In genomic region chr7:130947792-130948580, GRCh38 we compare ENCODE assay signal across 1 cellular context.
TF ChIP-seq lines count a peak whose summit lies in the region.

No MANE protein-coding gene starts in this region.

TF ChIP-seq in HepG2, 621 proteins besides CTCF, POLR2A, EP300 and RAD21 (continued from another document and continues in another):
- TF ChIP-seq ZNF281 (CRISPR knock-in tag; IDR thresholded peaks at IDR 0.05; ENCODE audit: borderline replicate concordance) = peak; percentile 87; the same call in 1 of the 2 replicates
- TF ChIP-seq KDM1A (CRISPR knock-in tag; IDR thresholded peaks at IDR 0.05) = no peak
- no peak for TF ChIP-seq NCOA1 (CRISPR knock-in tag; IDR thresholded peaks at IDR 0.05)
- TF ChIP-seq KAT2B (IDR thresholded peaks at IDR 0.05; ENCODE audit: borderline replicate concordance, low read depth, low read length) = peak; percentile 81
- TF ChIP-seq ZNF530 (CRISPR knock-in tag; IDR thresholded peaks at IDR 0.05; ENCODE audit: low read depth) = no peak
- TF ChIP-seq GMEB1 (CRISPR knock-in tag; IDR thresholded peaks at IDR 0.05; ENCODE audit: borderline replicate concordance) = no peak
- TF ChIP-seq ZNF317 (CRISPR knock-in tag; IDR thresholded peaks at IDR 0.05) = 0 out of 2 replicates have a peak, but pooled peaks have one; percentile 36
- TF ChIP-seq TEF (CRISPR knock-in tag; IDR thresholded peaks at IDR 0.05) = no peak
- TF ChIP-seq AHDC1 (CRISPR knock-in tag; IDR thresholded peaks at IDR 0.05; ENCODE audit: borderline replicate concordance) = peak; percentile 69; the same call in 1 of the 2 replicates
- no peak for TF ChIP-seq PLRG1 (conservative IDR thresholded peaks at IDR 0.05)
- no peak for TF ChIP-seq ZNF609 (CRISPR knock-in tag; IDR thresholded peaks at IDR 0.05; ENCODE audit: borderline replicate concordance)
- TF ChIP-seq ZSCAN5A (CRISPR knock-in tag; IDR thresholded peaks at IDR 0.05; ENCODE audit: borderline replicate concordance) = no peak
- TF ChIP-seq TCF7 (IDR thresholded peaks at IDR 0.05; ENCODE audit: low read depth) = peak; percentile 73
- no peak for TF ChIP-seq ZNF350 (CRISPR knock-in tag; IDR thresholded peaks at IDR 0.05; ENCODE audit: borderline replicate concordance, low read depth)
- TF ChIP-seq GLI4 (CRISPR knock-in tag; IDR thresholded peaks at IDR 0.05; ENCODE audit: borderline replicate concordance) = no peak
- TF ChIP-seq SKI (IDR thresholded peaks at IDR 0.05; ENCODE audit: partially characterized antibody) = no peak
- no peak for TF ChIP-seq SIN3B (IDR thresholded peaks at IDR 0.05; ENCODE audit: low read length)
- no peak for TF ChIP-seq JARID2 (CRISPR knock-in tag; IDR thresholded peaks at IDR 0.05; ENCODE audit: insufficient replicate concordance)
- TF ChIP-seq ZMAT3 (CRISPR knock-in tag; conservative IDR thresholded peaks at IDR 0.05) = no peak
- TF ChIP-seq FOSL2 (CRISPR knock-in tag; IDR thresholded peaks at IDR 0.05) = peak; percentile 11; the same call in 1 of the 2 replicates
- TF ChIP-seq RBM39 (IDR thresholded peaks at IDR 0.05; ENCODE audit: low read depth, low read length, poor library complexity, severe bottlenecking) = no peak
- TF ChIP-seq FOXK1 (CRISPR knock-in tag; IDR thresholded peaks at IDR 0.05; ENCODE audit: borderline replicate concordance, low read depth) = no peak
- no peak for TF ChIP-seq SMAD3 (CRISPR knock-in tag; IDR thresholded peaks at IDR 0.05)
- TF ChIP-seq ZNF558 (CRISPR knock-in tag; IDR thresholded peaks at IDR 0.05; ENCODE audit: borderline replicate concordance) = no peak
- TF ChIP-seq ZNF567 (CRISPR knock-in tag; IDR thresholded peaks at IDR 0.05; ENCODE audit: borderline replicate concordance) = no peak
- peak; percentile 66 for TF ChIP-seq ZMYM4 (CRISPR knock-in tag; IDR thresholded peaks at IDR 0.05)
- peak; percentile 81; the same call in 1 of the 2 replicates for TF ChIP-seq FOXO1 (CRISPR knock-in tag; IDR thresholded peaks at IDR 0.05)
- peak; percentile 62; the same call in 1 of the 2 replicates for TF ChIP-seq ZNF280D (CRISPR knock-in tag; IDR thresholded peaks at IDR 0.05)
- TF ChIP-seq ZBTB39 (CRISPR knock-in tag; IDR thresholded peaks at IDR 0.05) = no peak
- no peak for TF ChIP-seq RFXAP (CRISPR knock-in tag; IDR thresholded peaks at IDR 0.05; ENCODE audit: borderline replicate concordance)
- peak; percentile 38; the same call in 1 of the 2 replicates for TF ChIP-seq ZNF160 (CRISPR knock-in tag; IDR thresholded peaks at IDR 0.05)
- peak; percentile 84 for TF ChIP-seq POGZ (CRISPR knock-in tag; IDR thresholded peaks at IDR 0.05)
- TF ChIP-seq GATAD2A (CRISPR knock-in tag; IDR thresholded peaks at IDR 0.05) = peak; percentile 81
- TF ChIP-seq ETV5 (CRISPR knock-in tag; IDR thresholded peaks at IDR 0.05; ENCODE audit: borderline replicate concordance) = peak; percentile 39; the same call in 1 of the 2 replicates
- TF ChIP-seq ZNF343 (CRISPR knock-in tag; IDR thresholded peaks at IDR 0.05) = no peak
- TF ChIP-seq RARA (CRISPR knock-in tag; IDR thresholded peaks at IDR 0.05) = peak; percentile 50; the same call in 1 of the 2 replicates
